Comparison of ENCODE assay signal across 18 cellular contexts in genomic region chr10:36236931-36237330, GRCh38.
A peak's percentile ranks its signal among the peaks of the same experiment; 100 is the strongest.
DNase-seq lines count a peak whose midpoint lies in the region; ATAC-seq, FAIRE-seq and TF ChIP-seq lines count a peak whose summit lies in the region.
"Had no signal": no experiment of that assay in that cellular context is flagged by ENCODE, and none has a peak within 500 bp of the region (broad histone marks: within the 10 kb centered on the region; RNA-seq: fewer than 3 reads in every experiment).

No MANE protein-coding gene starts in this region.

- CTCF ChIA-PET in PC-3 (lab: Charles Lee): no interaction called here

- no TSS peak for BruUV-seq in PC-3 (replicated peaks; lab: Mats Ljungman, UMichigan)

- H3K9me3 ChIP-seq in PC-3 (ENCODE audit: low read length) (peaks cover 4% of the 10 kb centered on the region; the same call in 1 of the 2 replicates), SJCRH30 (replicated peaks) (peaks cover 7% of the 10 kb centered on the region; the same call in 1 of the 2 replicates)

- POLR2A ChIA-PET in PC-3 (lab: Charles Lee; ENCODE audit: unreplicated experiment): no interaction called here

- no peak overlapping the region for H3K9ac ChIP-seq in PC-3 (ENCODE audit: low read length)
- H3K9ac ChIP-seq: BLaER1 treated with 17β-estradiol and CSF1 and Interleukin-3, amounts not matched to agents 10 nM and 100 nM; GM23248 had no signal

- H3K27me3 ChIP-seq in PC-3 (ENCODE audit: low read length) (no peaks in the 10 kb centered on the region), SJCRH30 (no peaks in the 10 kb centered on the region), bronchial epithelial cell (ENCODE audit: control insufficient read depth, insufficient read depth, low read length) (no peaks in the 10 kb centered on the region)
- H3K27me3 ChIP-seq: BLaER1 treated with 17β-estradiol and CSF1 and Interleukin-3, amounts not matched to agents 10 nM and 100 nM had no signal

- no peak overlapping the region for H3K4me2 ChIP-seq in PC-3 (ENCODE audit: low read length)
- H3K4me2 ChIP-seq: BLaER1 treated with 17β-estradiol and CSF1 and Interleukin-3, amounts not matched to agents 10 nM and 100 nM had no signal

- H3K27me3 Mint-ChIP-seq in stimulated activated memory B cell treated with anti-CD40 and anti-IgM and Interleukin-4, amounts not matched to agents 10 μg/mL and 1 μg/mL and 100 μg/mL, for 72 hours: no peaks in the 10 kb centered on the region
- H3K27me3 Mint-ChIP-seq: B cell had no signal

- no peaks in the 10 kb centered on the region for H3F3A ChIP-seq in PC-3 (ENCODE audit: low read length, unreplicated experiment)

- intact Hi-C loops in PC-3 (cut with micrococcal nuclease): no loop called here

- H3K4me1 Mint-ChIP-seq in stimulated activated memory B cell treated with anti-CD40 and anti-IgM and Interleukin-4, amounts not matched to agents 10 μg/mL and 1 μg/mL and 100 μg/mL, for 72 hours: no peaks in the 10 kb centered on the region
- H3K4me1 Mint-ChIP-seq: B cell had no signal

- TF ChIP-seq CTCF in PC-3 (conservative IDR thresholded peaks at IDR 0.05; ENCODE audit: low read depth, low read length) (no peak), bronchial epithelial cell (IDR thresholded peaks at IDR 0.05; ENCODE audit: insufficient read depth, low read length, severe bottlenecking) (no peak), retinal pigment epithelial cell (conservative IDR thresholded peaks at IDR 0.05; ENCODE audit: low read depth, low read length) (no peak)

- no peak for FAIRE-seq in bronchial epithelial cell (lab: Jason Lieb, UNC)
- FAIRE-seq: GM12878 had no signal

- H3K4me1 ChIP-seq in PC-3 (ENCODE audit: insufficient read depth, low read length) (no peaks in the 10 kb centered on the region), SJCRH30 (peaks cover 13% of the 10 kb centered on the region; the same call in 1 of the 2 replicates)
- H3K4me1 ChIP-seq: BLaER1 treated with 17β-estradiol and CSF1 and Interleukin-3, amounts not matched to agents 10 nM and 100 nM; HAP-1 had no signal

- no peak overlapping the region for H3K4me3 Mint-ChIP-seq in stimulated activated memory B cell treated with anti-CD40 and anti-IgM and Interleukin-4, amounts not matched to agents 10 μg/mL and 1 μg/mL and 100 μg/mL, for 72 hours
- H3K4me3 Mint-ChIP-seq: B cell; CD8-positive, alpha-beta T cell had no signal

- ATAC-seq in PC-3: peak; percentile 31; the same call in 1 of the 2 replicates
- no peak for ATAC-seq in stimulated activated memory B cell treated with anti-CD40 and anti-IgM and Interleukin-4, amounts not matched to agents 10 μg/mL and 1 μg/mL and 100 μg/mL, for 72 hours
- ATAC-seq: CD8-positive, alpha-beta T cell; GM12878 had no signal

- H3K4me3 ChIP-seq in PC-3 (ENCODE audit: low read length) (no peak overlapping the region), SJCRH30 (no peak overlapping the region), bronchial epithelial cell (ENCODE audit: low read depth, low read length) (no peak overlapping the region), retinal pigment epithelial cell (ENCODE audit: low read length) (no peak overlapping the region)
- H3K4me3 ChIP-seq: BLaER1 treated with 17β-estradiol and CSF1 and Interleukin-3, amounts not matched to agents 10 nM and 100 nM; GM12878; GM23248; HAP-1 had no signal

- H3K27ac Mint-ChIP-seq in stimulated activated memory B cell treated with anti-CD40 and anti-IgM and Interleukin-4, amounts not matched to agents 10 μg/mL and 1 μg/mL and 100 μg/mL, for 72 hours: no peak overlapping the region
- H3K27ac Mint-ChIP-seq: B cell; CD8-positive, alpha-beta T cell had no signal

- H3K9me3 Mint-ChIP-seq in stimulated activated memory B cell treated with anti-CD40 and anti-IgM and Interleukin-4, amounts not matched to agents 10 μg/mL and 1 μg/mL and 100 μg/mL, for 72 hours: peaks cover 10% of the 10 kb centered on the region

- no peak for DNase-seq in PC-3
- no peak for DNase-seq in SJCRH30
- peak; percentile 47 for DNase-seq in bronchial epithelial cell (ENCODE audit: low read depth)
- peak; percentile 59 for DNase-seq in retinal pigment epithelial cell (ENCODE audit: low read depth)
- no peak for DNase-seq in inferior parietal cortex (ENCODE audit: extremely low spot score)
- DNase-seq: CD8-positive, alpha-beta T cell; COR-L47; DMS 273 treated with DMSO at 0.1 percent for 48 hours; DMS53; DND-41; EL; GM23248 had no signal

- no peak overlapping the region for H3K27ac ChIP-seq in PC-3 (ENCODE audit: low read length)
- H3K27ac ChIP-seq in SJCRH30: peak overlapping the region; percentile 59
- H3K27ac ChIP-seq: BLaER1 treated with 17β-estradiol and CSF1 and Interleukin-3, amounts not matched to agents 10 nM and 100 nM; GM23248; HL-60 had no signal

- no peaks in the 10 kb centered on the region for H3K36me3 ChIP-seq in PC-3 (ENCODE audit: low read depth, low read length)
- no peaks in the 10 kb centered on the region for H3K36me3 ChIP-seq in SJCRH30
- no peaks in the 10 kb centered on the region for H3K36me3 ChIP-seq in bronchial epithelial cell (ENCODE audit: control insufficient read depth, insufficient read depth, low read length)
- H3K36me3 ChIP-seq: BLaER1 treated with 17β-estradiol and CSF1 and Interleukin-3, amounts not matched to agents 10 nM and 100 nM; HAP-1 had no signal

- no peaks in the 10 kb centered on the region for H3K9me2 ChIP-seq in PC-3 (replicated peaks; ENCODE audit: low read length)

- no peaks in the 10 kb centered on the region for H3K79me2 ChIP-seq in PC-3 (ENCODE audit: low read length)

- no peak overlapping the region for H2AFZ ChIP-seq in PC-3 (ENCODE audit: low read length)
- H2AFZ ChIP-seq: GM23248 had no signal

- H3K36me3 Mint-ChIP-seq in stimulated activated memory B cell treated with anti-CD40 and anti-IgM and Interleukin-4, amounts not matched to agents 10 μg/mL and 1 μg/mL and 100 μg/mL, for 72 hours: no peaks in the 10 kb centered on the region
- H3K36me3 Mint-ChIP-seq: CD8-positive, alpha-beta T cell had no signal

- no peaks in the 10 kb centered on the region for H4K20me1 ChIP-seq in PC-3 (ENCODE audit: low read length)
- H4K20me1 ChIP-seq: BLaER1 treated with 17β-estradiol and CSF1 and Interleukin-3, amounts not matched to agents 10 nM and 100 nM had no signal

Comparison
In these comparisons a context has a peak if more than half of its experiments do, and no peak if none do; other contexts are left out.
1. DNase-seq: peak in bronchial epithelial cell (single experiment) and retinal pigment epithelial cell (single experiment); none in PC-3 (single experiment), SJCRH30 (0 of 2) and inferior parietal cortex (single experiment).